Comparison of ENCODE assay signal across 37 cellular contexts in genomic region chr11:93244018-93244417, GRCh38.
"Had no signal": no experiment of that assay in that cellular context is flagged by ENCODE, and none has a peak within 500 bp of the region (broad histone marks: within the 10 kb centered on the region; RNA-seq: fewer than 3 reads in every experiment).

No MANE protein-coding gene starts in this region.

- H3K27me3 Mint-ChIP-seq: activated naive CD4-positive, alpha-beta T cell treated with anti-CD3 and anti-CD28 coated beads, Interleukin-2, amount 10 ng/mL, durations not matched to agents 7 days and 5 days had no signal

- H3K4me3 ChIP-seq: adrenal gland, ascending aorta, body of pancreas, breast epithelium, cardiac muscle cell had no signal

- ATAC-seq: activated naive CD4-positive, alpha-beta T cell treated with anti-CD3 and anti-CD28 coated beads, Interleukin-2, amount 50 U/mL, for 72 hours; activated naive CD8-positive, alpha-beta T cell treated with anti-CD3 and anti-CD28 coated beads, Interleukin-2, amount 50 U/mL, for 24 hours; activated T-cell treated with anti-CD3 and anti-CD28 coated beads, Interleukin-2, amount 50 U/mL, for 4 hours; body of pancreas had no signal

- H3K36me3 Mint-ChIP-seq: activated naive CD4-positive, alpha-beta T cell treated with anti-CD3 and anti-CD28 coated beads, Interleukin-2, amount 10 ng/mL, durations not matched to agents 7 days and 5 days; activated naive CD4-positive, alpha-beta T cell treated with anti-CD3 and anti-CD28 coated beads, Interleukin-2, amount 50 U/mL, for 24 hours; activated naive CD4-positive, alpha-beta T cell treated with anti-CD3 and anti-CD28 coated beads, Interleukin-2, amount 50 U/mL, for 72 hours; activated naive CD8-positive, alpha-beta T cell; activated naive CD8-positive, alpha-beta T cell treated with anti-CD3 and anti-CD28 coated beads for 36 hours; activated naive CD8-positive, alpha-beta T cell treated with anti-CD3 and anti-CD28 coated beads, Interleukin-2, amount 10 ng/mL, durations not matched to agents 7 days and 5 days; brain had no signal

- H3K4me1 Mint-ChIP-seq: activated naive CD4-positive, alpha-beta T cell treated with anti-CD3 and anti-CD28 coated beads, Interleukin-2, amount 10 ng/mL, durations not matched to agents 7 days and 5 days; activated naive CD4-positive, alpha-beta T cell treated with anti-CD3 and anti-CD28 coated beads, Interleukin-2, amount 50 U/mL, for 24 hours; activated naive CD8-positive, alpha-beta T cell treated with anti-CD3 and anti-CD28 coated beads for 36 hours; activated naive CD8-positive, alpha-beta T cell treated with anti-CD3 and anti-CD28 coated beads, Interleukin-2, amount 10 ng/mL, durations not matched to agents 7 days and 5 days; activated naive CD8-positive, alpha-beta T cell treated with anti-CD3 and anti-CD28 coated beads, Interleukin-2, amount 50 U/mL, for 24 hours; brain; central memory CD8-positive, alpha-beta T cell had no signal

- H3K27ac ChIP-seq: adrenal gland, ascending aorta, body of pancreas, brain microvascular endothelial cell, breast epithelium, cardiac muscle cell had no signal

- FAIRE-seq: astrocyte, bronchial epithelial cell had no signal

- H3K27ac Mint-ChIP-seq: activated naive CD4-positive, alpha-beta T cell treated with anti-CD3 and anti-CD28 coated beads for 36 hours; activated naive CD4-positive, alpha-beta T cell treated with anti-CD3 and anti-CD28 coated beads, Interleukin-2, amount 10 ng/mL, durations not matched to agents 7 days and 5 days; activated naive CD4-positive, alpha-beta T cell treated with anti-CD3 and anti-CD28 coated beads, Interleukin-2, amount 50 U/mL, for 24 hours; activated naive CD4-positive, alpha-beta T cell treated with anti-CD3 and anti-CD28 coated beads, Interleukin-2, amount 50 U/mL, for 72 hours; activated naive CD8-positive, alpha-beta T cell; activated naive CD8-positive, alpha-beta T cell treated with anti-CD3 and anti-CD28 coated beads for 36 hours; activated naive CD8-positive, alpha-beta T cell treated with anti-CD3 and anti-CD28 coated beads, Interleukin-2, amount 10 ng/mL, durations not matched to agents 7 days and 5 days; activated naive CD8-positive, alpha-beta T cell treated with anti-CD3 and anti-CD28 coated beads, Interleukin-2, amount 50 U/mL, for 24 hours; activated T-cell treated with anti-CD3 and anti-CD28 coated beads, Interleukin-2, amount 50 U/mL, for 24 hours; activated T-helper 1 cell treated with anti-CD3 and anti-CD28 coated beads, Interleukin-12 subunit alpha, Interleukin-12 subunit beta, Interleukin-2, Interleukin-4 antibody, amounts not matched to agents 30 ng/mL and 10 ng/mL and 1 ng/mL, durations not matched to agents 14 hours and 24 hours and 36 hours; activated T-helper 2 cell treated with anti-CD3 and anti-CD28 coated beads, Interferon-gamma antibody, Interleukin-2, Interleukin-4, amounts not matched to agents 10 μg/mL and 5 μg/mL and 100 μg/mL, durations not matched to agents 14 hours and 24 hours and 36 hours; brain had no signal

- H3K9me3 Mint-ChIP-seq: activated naive CD4-positive, alpha-beta T cell treated with anti-CD3 and anti-CD28 coated beads for 36 hours; activated naive CD4-positive, alpha-beta T cell treated with anti-CD3 and anti-CD28 coated beads, Interleukin-2, amount 10 ng/mL, durations not matched to agents 7 days and 5 days; activated naive CD4-positive, alpha-beta T cell treated with anti-CD3 and anti-CD28 coated beads, Interleukin-2, amount 50 U/mL, for 24 hours; activated naive CD4-positive, alpha-beta T cell treated with anti-CD3 and anti-CD28 coated beads, Interleukin-2, amount 50 U/mL, for 72 hours; activated naive CD8-positive, alpha-beta T cell treated with anti-CD3 and anti-CD28 coated beads, Interleukin-2, amount 10 ng/mL, durations not matched to agents 7 days and 5 days; activated naive CD8-positive, alpha-beta T cell treated with anti-CD3 and anti-CD28 coated beads, Interleukin-2, amount 50 U/mL, for 24 hours; activated T-cell treated with anti-CD3 and anti-CD28 coated beads, Interleukin-2, amount 50 U/mL, for 24 hours; activated T-cell treated with anti-CD3 and anti-CD28 coated beads, Interleukin-2, amount 50 U/mL, for 4 hours; activated T-helper 2 cell treated with anti-CD3 and anti-CD28 coated beads, Interferon-gamma antibody, Interleukin-2, Interleukin-4, amounts not matched to agents 10 μg/mL and 5 μg/mL and 100 μg/mL, durations not matched to agents 14 hours and 24 hours and 36 hours; central memory CD8-positive, alpha-beta T cell had no signal

- H3K4me1 ChIP-seq: adrenal gland, ascending aorta, body of pancreas, breast epithelium had no signal

- H3K4me3 Mint-ChIP-seq: activated naive CD4-positive, alpha-beta T cell treated with anti-CD3 and anti-CD28 coated beads for 36 hours; activated naive CD4-positive, alpha-beta T cell treated with anti-CD3 and anti-CD28 coated beads, Interleukin-2, amount 10 ng/mL, durations not matched to agents 7 days and 5 days; activated naive CD4-positive, alpha-beta T cell treated with anti-CD3 and anti-CD28 coated beads, Interleukin-2, amount 50 U/mL, for 24 hours; activated naive CD8-positive, alpha-beta T cell; activated naive CD8-positive, alpha-beta T cell treated with anti-CD3 and anti-CD28 coated beads for 36 hours; activated naive CD8-positive, alpha-beta T cell treated with anti-CD3 and anti-CD28 coated beads, Interleukin-2, amount 10 ng/mL, durations not matched to agents 7 days and 5 days; activated naive CD8-positive, alpha-beta T cell treated with anti-CD3 and anti-CD28 coated beads, Interleukin-2, amount 50 U/mL, for 24 hours; activated T-cell treated with anti-CD3 and anti-CD28 coated beads, Interleukin-2, amount 50 U/mL, for 24 hours; activated T-cell treated with anti-CD3 and anti-CD28 coated beads, Interleukin-2, amount 50 U/mL, for 4 hours; activated T-helper 1 cell treated with anti-CD3 and anti-CD28 coated beads, Interleukin-12 subunit alpha, Interleukin-12 subunit beta, Interleukin-2, Interleukin-4 antibody, amounts not matched to agents 30 ng/mL and 10 ng/mL and 1 ng/mL, durations not matched to agents 14 hours and 24 hours and 36 hours; brain; central memory CD8-positive, alpha-beta T cell had no signal

- DNase-seq: activated effector memory CD4-positive, alpha-beta T cell treated with anti-CD3 and anti-CD28 coated beads, Interleukin-2, amount 50 U/mL, for 16 hours; activated effector memory CD4-positive, alpha-beta T cell treated with Interleukin-2 at 50 U/mL for 16 hours; activated gamma-delta T cell; activated gamma-delta T cell treated with Interleukin-2 at 50 U/mL for 16 hours; activated naive CD4-positive, alpha-beta T cell; activated naive CD4-positive, alpha-beta T cell treated with anti-CD3 and anti-CD28 coated beads for 36 hours; activated naive CD4-positive, alpha-beta T cell treated with anti-CD3 and anti-CD28 coated beads, Interleukin-2, amount 10 ng/mL, durations not matched to agents 7 days and 5 days; activated naive CD4-positive, alpha-beta T cell treated with anti-CD3 and anti-CD28 coated beads, Interleukin-2, amount 50 U/mL, for 16 hours; activated naive CD4-positive, alpha-beta T cell treated with Interleukin-2 at 50 U/mL for 16 hours; activated naive CD8-positive, alpha-beta T cell treated with anti-CD3 and anti-CD28 coated beads for 36 hours; activated naive CD8-positive, alpha-beta T cell treated with anti-CD3 and anti-CD28 coated beads, Interleukin-2, amount 10 ng/mL, durations not matched to agents 7 days and 5 days; activated naive CD8-positive, alpha-beta T cell treated with anti-CD3 and anti-CD28 coated beads, Interleukin-2, amount 50 U/mL, for 24 hours; activated T-cell treated with anti-CD3 and anti-CD28 coated beads, Interleukin-2, amount 50 U/mL, for 24 hours; activated T-cell treated with anti-CD3 and anti-CD28 coated beads, Interleukin-2, amount 50 U/mL, for 4 hours; activated T-cell treated with anti-CD3 and anti-CD28 coated beads, Interleukin-2, amount 50 U/mL, for 48 hours; adrenal gland; amniotic stem cell; amygdala; anterior cingulate cortex; aorta; body of pancreas; brain microvascular endothelial cell; caudate nucleus; central memory CD4-positive, alpha-beta T cell; cerebellar nuclear complex had no signal

- H3K9me3 ChIP-seq: adrenal gland, ascending aorta, body of pancreas, breast epithelium had no signal
